In genomic region chr3:149009732-149010131, GRCh38 we compare ENCODE assay signal across 10 cellular contexts. TPM values are rescaled to one million over a fixed set of nuclear protein-coding genes. Genes with fewer than 3 reads are reported as not detected.
A peak's percentile ranks its signal among the peaks of the same experiment; 100 is the strongest.
DNase-seq lines count a peak whose midpoint lies in the region; ATAC-seq and TF ChIP-seq lines count a peak whose summit lies in the region.
"Had no signal": no experiment of that assay in that cellular context is flagged by ENCODE, and none has a peak within 500 bp of the region (broad histone marks: within the 10 kb centered on the region; RNA-seq: fewer than 3 reads in every experiment).

No MANE protein-coding gene starts in this region.

- POLR2A ChIA-PET in MCF 10A (lab: Yijun Ruan, JAX) = interaction anchor here (0.6 kb wide), 1 partner anchor 14 kb away, joined by 5 read pairs; no protein-coding TSS in a partner anchor

- no peaks in the 10 kb centered on the region for H3K27me3 Mint-ChIP-seq in T-helper 2 cell treated with Interferon-gamma antibody and Interleukin-4, amounts not matched to agents 5 μg/mL and 100 μg/mL, for 36 hours (ENCODE audit: low read depth)
- no peaks in the 10 kb centered on the region for H3K27me3 Mint-ChIP-seq in MCF 10A (ENCODE audit: insufficient read depth, unreplicated experiment)
- peaks cover 5% of the 10 kb centered on the region for H3K27me3 Mint-ChIP-seq in neural progenitor cell (ENCODE audit: insufficient read depth, low read depth)

- no peak for DNase-seq in activated CD4-positive, CD25-positive, alpha-beta regulatory T cell treated with anti-CD3 and anti-CD28 coated beads, Interleukin-2, amount 50 U/mL, for 72 hours
- DNase-seq in T-helper 2 cell treated with Interferon-gamma antibody and Interleukin-4, amounts not matched to agents 5 μg/mL and 100 μg/mL, for 36 hours (ENCODE audit: low spot score) = no peak
- DNase-seq in MCF 10A (ENCODE audit: unreplicated experiment) (no peak), neural progenitor cell (ENCODE audit: low spot score) (no peak)

- peaks cover 34% of the 10 kb centered on the region for H3K36me3 ChIP-seq in rectal smooth muscle tissue (ENCODE audit: control insufficient read depth, insufficient read depth, low read length)
- no peaks in the 10 kb centered on the region for H3K36me3 ChIP-seq in neural progenitor cell

- H3K36me3 Mint-ChIP-seq in T-helper 2 cell treated with Interferon-gamma antibody and Interleukin-4, amounts not matched to agents 5 μg/mL and 100 μg/mL, for 36 hours (ENCODE audit: low read depth) = peaks cover 52% of the 10 kb centered on the region
- H3K36me3 Mint-ChIP-seq in MCF 10A (ENCODE audit: insufficient read depth, unreplicated experiment) (peaks cover 35% of the 10 kb centered on the region), neural progenitor cell (peaks cover 17% of the 10 kb centered on the region)

- H3K4me3 Mint-ChIP-seq in T-helper 2 cell treated with Interferon-gamma antibody and Interleukin-4, amounts not matched to agents 5 μg/mL and 100 μg/mL, for 36 hours = peak overlapping the region; percentile 49
- H3K4me3 Mint-ChIP-seq in MCF 10A (ENCODE audit: unreplicated experiment) = no peak overlapping the region
- no peak overlapping the region for H3K4me3 Mint-ChIP-seq in neural progenitor cell

- H3K9me3 ChIP-seq in neural progenitor cell (ENCODE audit: low read depth) = no peaks in the 10 kb centered on the region
- H3K9me3 ChIP-seq: A549 had no signal

- H3K27ac ChIP-seq in rectal smooth muscle tissue (ENCODE audit: low read depth, low read length) = peak overlapping the region; percentile 47
- no peak overlapping the region for H3K27ac ChIP-seq in neural progenitor cell
- H3K27ac ChIP-seq: A549, epithelial cell of prostate had no signal

- peaks cover 9% of the 10 kb centered on the region for H3K4me1 Mint-ChIP-seq in T-helper 2 cell treated with Interferon-gamma antibody and Interleukin-4, amounts not matched to agents 5 μg/mL and 100 μg/mL, for 36 hours (ENCODE audit: low read depth)
- H3K4me1 Mint-ChIP-seq in MCF 10A (ENCODE audit: insufficient read depth, unreplicated experiment) (no peaks in the 10 kb centered on the region), neural progenitor cell (peaks cover 5% of the 10 kb centered on the region)

- no peak overlapping the region for H3K4me3 ChIP-seq in rectal smooth muscle tissue (ENCODE audit: low read length)
- H3K4me3 ChIP-seq in neural progenitor cell = no peak overlapping the region
- H3K4me3 ChIP-seq: A549 had no signal

- H3K79me2 ChIP-seq in neural progenitor cell (ENCODE audit: low read depth) = no peaks in the 10 kb centered on the region

- no peaks in the 10 kb centered on the region for H3F3A ChIP-seq in neural progenitor cell (ENCODE audit: low read depth)

- TF ChIP-seq CTCF in MCF 10A (IDR thresholded peaks at IDR 0.05; ENCODE audit: unreplicated experiment) = no peak
- TF ChIP-seq CTCF in neural progenitor cell (IDR thresholded peaks at IDR 0.05) = no peak

- ATAC-seq in activated CD4-positive, CD25-positive, alpha-beta regulatory T cell treated with anti-CD3 and anti-CD28 coated beads, Interleukin-2, amount 50 U/mL, for 24 hours = peak; percentile 61 to 85
- ATAC-seq in HG02938 (IDR thresholded peaks at IDR 0.05; ENCODE audit: unreplicated experiment) (peak; percentile 91), SK-N-SH treated with all-trans-retinoic acid at 6 μM for 48 hours (no peak)
- ATAC-seq: A549 had no signal

- H3K4me1 ChIP-seq in rectal smooth muscle tissue (ENCODE audit: control insufficient read depth, insufficient read depth, low read length) (peaks cover 2% of the 10 kb centered on the region), neural progenitor cell (no peaks in the 10 kb centered on the region)
- H3K4me1 ChIP-seq: A549 had no signal

- H3K4me2 ChIP-seq in neural progenitor cell = no peak overlapping the region
- H3K4me2 ChIP-seq: A549 had no signal

- H2AFZ ChIP-seq in neural progenitor cell (replicated peaks) = no peak overlapping the region

- no peaks in the 10 kb centered on the region for H3K27me3 ChIP-seq in rectal smooth muscle tissue (ENCODE audit: control insufficient read depth, insufficient read depth, low read length)
- no peaks in the 10 kb centered on the region for H3K27me3 ChIP-seq in neural progenitor cell

- H3K9me3 Mint-ChIP-seq in T-helper 2 cell treated with Interferon-gamma antibody and Interleukin-4, amounts not matched to agents 5 μg/mL and 100 μg/mL, for 36 hours = no peaks in the 10 kb centered on the region
- H3K9me3 Mint-ChIP-seq in MCF 10A (ENCODE audit: unreplicated experiment) (no peaks in the 10 kb centered on the region), neural progenitor cell (no peaks in the 10 kb centered on the region)

- H3K27ac Mint-ChIP-seq in T-helper 2 cell treated with Interferon-gamma antibody and Interleukin-4, amounts not matched to agents 5 μg/mL and 100 μg/mL, for 36 hours = peak overlapping the region; percentile 78
- H3K27ac Mint-ChIP-seq in MCF 10A (ENCODE audit: low read depth, unreplicated experiment) = no peak overlapping the region
- H3K27ac Mint-ChIP-seq in neural progenitor cell = no peak overlapping the region

- CTCF ChIA-PET in MCF 10A (lab: Yijun Ruan, JAX) = interaction anchor here (1.4 kb wide), 1 partner anchor 11 kb away, joined by 3 read pairs; no protein-coding TSS in a partner anchor

- intact Hi-C loops in MCF 10A (cut with micrococcal nuclease) = no loop called here

- H3K9ac ChIP-seq in rectal smooth muscle tissue (ENCODE audit: low read length) = no peak overlapping the region
- H3K9ac ChIP-seq in neural progenitor cell = no peak overlapping the region

- no TSS peak for BruUV-seq in MCF 10A (replicated peaks; lab: Mats Ljungman, UMichigan)

- no peaks in the 10 kb centered on the region for H4K20me1 ChIP-seq in neural progenitor cell (ENCODE audit: low read depth)

TF ChIP-seq in SK-N-SH treated with all-trans-retinoic acid at 6 μM for 48 hours, 23 proteins besides CTCF, POLR2A, EP300 and RAD21:
- no peak for TF ChIP-seq ARNTL (CRISPR knock-in tag; IDR thresholded peaks at IDR 0.05; ENCODE audit: borderline replicate concordance, low read depth)
- no peak for TF ChIP-seq CSDC2 (CRISPR knock-in tag; IDR thresholded peaks at IDR 0.05)
- no peak for TF ChIP-seq TCF4 (CRISPR knock-in tag; IDR thresholded peaks at IDR 0.05; ENCODE audit: borderline replicate concordance)
- no peak for TF ChIP-seq RARB (CRISPR knock-in tag; IDR thresholded peaks at IDR 0.05)
- TF ChIP-seq PATZ1 (CRISPR knock-in tag; IDR thresholded peaks at IDR 0.05; ENCODE audit: borderline replicate concordance) = no peak
- no peak for TF ChIP-seq TSHZ2 (CRISPR knock-in tag; IDR thresholded peaks at IDR 0.05)
- TF ChIP-seq ZFP30 (CRISPR knock-in tag; IDR thresholded peaks at IDR 0.05) = no peak
- TF ChIP-seq GLIS3 (CRISPR knock-in tag; IDR thresholded peaks at IDR 0.05) = no peak
- no peak for TF ChIP-seq TOX (CRISPR knock-in tag; IDR thresholded peaks at IDR 0.05; ENCODE audit: borderline replicate concordance)
- TF ChIP-seq ISL1 (CRISPR knock-in tag; IDR thresholded peaks at IDR 0.05) = no peak

RNA-seq across cellular contexts. Expression of gene GYG1, which starts 18.4 kb away (rescaled TPM):
- total RNA-seq in MCF 10A (2022) (22.3 and 25.4 TPM in 2 replicates), neural progenitor cell (ENCODE audit: low replicate concordance) (20.7 and 22.0 TPM in 2 replicates)
